Comparison of ENCODE assay signal across 1 cellular context in the genomic region with DNA sequence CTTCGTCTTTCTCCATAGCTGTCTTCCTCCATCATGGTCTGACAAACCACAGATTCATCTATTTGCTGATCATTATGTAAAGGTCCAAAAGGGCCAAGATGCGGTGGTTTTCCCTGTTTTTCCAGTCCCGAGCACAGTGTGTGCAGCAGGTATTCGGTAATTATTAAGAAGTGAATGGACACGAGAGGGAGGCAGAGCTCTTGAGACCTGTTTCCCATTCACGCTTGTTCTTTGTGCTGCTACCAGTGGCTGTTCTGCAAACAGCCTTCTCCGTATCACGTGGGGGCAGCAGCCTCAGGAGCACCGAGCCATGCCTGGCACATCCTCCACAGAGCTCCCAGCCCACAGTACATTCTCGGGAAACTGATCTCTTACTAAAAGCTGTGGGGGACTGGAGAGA.
TF ChIP-seq lines count a peak whose summit lies in the region.

No MANE protein-coding gene starts in this region.

TF ChIP-seq in GM12878, 131 proteins besides CTCF, POLR2A, EP300 and RAD21 (continued from another document):
- TF ChIP-seq ZBTB11 (CRISPR knock-in tag; IDR thresholded peaks at IDR 0.05) = no peak
- TF ChIP-seq ASH2L (IDR thresholded peaks at IDR 0.05; ENCODE audit: borderline replicate concordance, low read depth) = no peak
- no peak for TF ChIP-seq SUPT20H (IDR thresholded peaks at IDR 0.05; ENCODE audit: borderline replicate concordance, control insufficient read depth, low read depth, low read length)
- TF ChIP-seq SMAD5 (IDR thresholded peaks at IDR 0.05; ENCODE audit: low read depth) = no peak
- TF ChIP-seq SPI1 (IDR thresholded peaks at IDR 0.05; ENCODE audit: borderline replicate concordance, insufficient read depth, low read depth, low read length) = peak; percentile 24; the same call in 1 of the 2 replicates
- no peak for TF ChIP-seq MXI1 (IDR thresholded peaks at IDR 0.05; ENCODE audit: low read depth, low read length)
